In genomic region chr2:107811982-107812381, GRCh38 we compare ENCODE assay signal across 22 cellular contexts.
"Had no signal": no experiment of that assay in that cellular context is flagged by ENCODE, and none has a peak within 500 bp of the region (broad histone marks: within the 10 kb centered on the region; RNA-seq: fewer than 3 reads in every experiment).

No MANE protein-coding gene starts in this region.

- H3K27ac ChIP-seq: left ventricle myocardium inferior, ovary, skin epidermis, stomach, testis, thyroid gland, transverse colon, upper lobe of left lung had no signal

- FAIRE-seq: islet of Langerhans, kidney had no signal

- DNase-seq: hypothalamus; immature natural killer cell; kidney; left ventricle myocardium inferior; mesendoderm; midbrain; mucosa of descending colon; naive thymus-derived CD4-positive, alpha-beta T cell; ovary; stimulated activated CD4-positive, alpha-beta T cell treated with anti-CD3 and anti-CD28 coated beads, Interleukin-12 subunit alpha, Interleukin-12 subunit beta, amount 100 ng/mL, for 4 hours; stimulated activated CD4-positive, alpha-beta T cell treated with anti-CD3 and anti-CD28 coated beads, Interleukin-15, amount 100 ng/mL, for 24 hours; stimulated activated CD4-positive, alpha-beta T cell treated with anti-CD3 and anti-CD28 coated beads, Interleukin-2, amount 100 ng/mL, for 24 hours; stimulated activated CD4-positive, alpha-beta T cell treated with anti-CD3 and anti-CD28 coated beads, Interleukin-4, amount 100 ng/mL, for 1 hour; stimulated activated naive B cell treated with anti-CD40 and anti-IgM and Interleukin-4, amounts not matched to agents 10 μg/mL and 1 μg/mL and 100 μg/mL, for 72 hours; stimulated activated naive CD8-positive, alpha-beta T cell treated with anti-CD3 and anti-CD28 coated beads, Interleukin-15, Interleukin-2, amounts not matched to agents 100 U/mL and 50 U/mL, for 24 hours; stomach; testis; thyroid gland; transverse colon; upper lobe of left lung had no signal
